Comparison of ENCODE assay signal across 8 cellular contexts in the genomic region with DNA sequence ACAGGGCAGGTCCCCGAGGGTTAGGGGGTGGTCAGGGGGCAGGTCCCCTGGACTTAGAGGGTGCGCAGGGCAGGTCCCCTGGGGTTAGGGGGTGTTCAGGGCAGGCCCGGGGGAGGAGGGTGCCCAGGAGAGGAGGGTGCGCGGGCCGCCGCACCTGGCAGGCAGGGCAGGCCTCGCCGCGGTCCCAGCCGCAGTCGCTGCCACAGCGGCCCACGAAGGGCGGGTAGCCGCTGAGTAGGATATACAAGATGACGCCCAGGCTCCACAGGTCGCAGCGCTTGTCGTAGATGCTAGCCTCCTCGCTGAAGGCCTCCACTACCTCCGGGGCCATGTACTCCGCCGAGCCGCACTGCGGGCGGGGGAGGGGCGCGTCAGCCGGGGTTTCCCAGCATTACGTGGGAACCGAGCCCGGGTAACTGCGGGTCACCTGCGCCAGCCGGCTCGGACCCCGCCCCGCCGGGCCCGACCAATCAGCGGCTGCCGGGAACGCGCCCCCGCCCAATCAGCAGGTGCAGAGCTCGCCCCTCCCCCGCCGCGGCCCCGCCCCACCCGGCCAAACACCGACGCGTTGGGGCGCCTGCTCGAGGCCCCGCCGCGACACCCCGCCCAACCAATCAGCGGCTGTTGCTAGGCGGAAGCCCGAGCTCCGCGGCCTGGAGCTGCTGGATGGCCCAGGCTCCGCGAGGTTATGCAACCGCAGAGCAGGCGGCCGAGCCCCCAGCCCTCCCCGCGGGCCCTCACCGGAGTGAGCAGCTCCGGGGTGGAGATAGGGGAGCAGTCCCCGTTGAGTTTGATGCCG. TPM values are rescaled to one million over a fixed set of nuclear protein-coding genes. Genes with fewer than 3 reads are reported as not detected.
DNase-seq lines count a peak whose midpoint lies in the region; ATAC-seq lines count a peak whose summit lies in the region.

No MANE protein-coding gene starts in this region.

- CTCF ChIA-PET in activated CD8-positive, alpha-beta memory T cell treated with anti-CD3 and anti-CD28 coated beads, Interleukin-2, amount 10 ng/mL, durations not matched to agents 7 days and 5 days (lab: Charles Lee): interaction anchor here (0.6 to 3.4 kb wide), 12 partner anchors 7 to 112 kb away, joined by 3 to 16 read pairs (median 4); partner anchors contain the start of genes MKNK2 and MOB3A

- peak overlapping the region; percentile 48 for H3K4me3 Mint-ChIP-seq in activated CD8-positive, alpha-beta memory T cell treated with anti-CD3 and anti-CD28 coated beads, Interleukin-2, amount 10 ng/mL, durations not matched to agents 7 days and 5 days
- H3K4me3 Mint-ChIP-seq in effector memory CD8-positive, alpha-beta T cell: peak overlapping the region; percentile 73 to 74
- peak overlapping the region; percentile 64 for H3K4me3 Mint-ChIP-seq in memory B cell

- DNase-seq in AML-193 (lab: John Stamatoyannopoulos, UW): peak; percentile 73 to 82
- DNase-seq in NCI-H82 (lab: John Stamatoyannopoulos, UW): peak; percentile 95
- DNase-seq in activated CD8-positive, alpha-beta memory T cell treated with anti-CD3 and anti-CD28 coated beads, Interleukin-2, amount 10 ng/mL, durations not matched to agents 7 days and 5 days: peak; percentile 99
- DNase-seq in effector memory CD8-positive, alpha-beta T cell: peak; percentile 99 to 100 (median 99)
- DNase-seq in memory B cell (ENCODE audit: low spot score in 2 of 2): peak; percentile 97 to 99
- peak; percentile 98 for DNase-seq in stimulated activated CD8-positive, alpha-beta memory T cell treated with anti-CD3 and anti-CD28 coated beads, Interleukin-12 subunit alpha, Interleukin-12 subunit beta, amount 100 ng/mL, for 24 hours (ENCODE audit: extremely low read depth)

- H3K36me3 Mint-ChIP-seq in activated CD8-positive, alpha-beta memory T cell treated with anti-CD3 and anti-CD28 coated beads, Interleukin-2, amount 10 ng/mL, durations not matched to agents 7 days and 5 days: peaks cover 9% of the 10 kb centered on the region
- H3K36me3 Mint-ChIP-seq in effector memory CD8-positive, alpha-beta T cell (ENCODE audit: insufficient read depth): peaks cover 93% of the 10 kb centered on the region
- H3K36me3 Mint-ChIP-seq in memory B cell: peaks cover 21% of the 10 kb centered on the region

- no peaks in the 10 kb centered on the region for H3K27me3 Mint-ChIP-seq in activated CD8-positive, alpha-beta memory T cell treated with anti-CD3 and anti-CD28 coated beads, Interleukin-2, amount 10 ng/mL, durations not matched to agents 7 days and 5 days
- H3K27me3 Mint-ChIP-seq in effector memory CD8-positive, alpha-beta T cell: no peaks in the 10 kb centered on the region
- no peaks in the 10 kb centered on the region for H3K27me3 Mint-ChIP-seq in memory B cell

- ATAC-seq in GM19351 (IDR thresholded peaks at IDR 0.05; ENCODE audit: unreplicated experiment): peak; percentile 81
- ATAC-seq in HG03469 (IDR thresholded peaks at IDR 0.05; ENCODE audit: unreplicated experiment): peak; percentile 26
- ATAC-seq in activated CD8-positive, alpha-beta memory T cell treated with anti-CD3 and anti-CD28 coated beads, Interleukin-2, amount 10 ng/mL, durations not matched to agents 7 days and 5 days: peak; percentile 87
- peak; percentile 79 for ATAC-seq in effector memory CD8-positive, alpha-beta T cell (replicated peaks)
- peak; percentile 69 for ATAC-seq in memory B cell (ENCODE audit: low read depth)

- H3K9me3 Mint-ChIP-seq in activated CD8-positive, alpha-beta memory T cell treated with anti-CD3 and anti-CD28 coated beads, Interleukin-2, amount 10 ng/mL, durations not matched to agents 7 days and 5 days (ENCODE audit: low read depth): no peaks in the 10 kb centered on the region
- no peaks in the 10 kb centered on the region for H3K9me3 Mint-ChIP-seq in effector memory CD8-positive, alpha-beta T cell
- no peaks in the 10 kb centered on the region for H3K9me3 Mint-ChIP-seq in memory B cell

- H3K27ac Mint-ChIP-seq in activated CD8-positive, alpha-beta memory T cell treated with anti-CD3 and anti-CD28 coated beads, Interleukin-2, amount 10 ng/mL, durations not matched to agents 7 days and 5 days: peak overlapping the region; percentile 85
- H3K27ac Mint-ChIP-seq in effector memory CD8-positive, alpha-beta T cell: peak overlapping the region; percentile 96
- peak overlapping the region; percentile 98 for H3K27ac Mint-ChIP-seq in memory B cell

- peaks cover 27% of the 10 kb centered on the region for H3K4me1 Mint-ChIP-seq in activated CD8-positive, alpha-beta memory T cell treated with anti-CD3 and anti-CD28 coated beads, Interleukin-2, amount 10 ng/mL, durations not matched to agents 7 days and 5 days
- peaks cover 12 to 30% of the 10 kb centered on the region in 2 donors for H3K4me1 Mint-ChIP-seq in effector memory CD8-positive, alpha-beta T cell (ENCODE audit: low read depth in 2 of 2)
- peaks cover 23% of the 10 kb centered on the region for H3K4me1 Mint-ChIP-seq in memory B cell

RNA-seq across cellular contexts. Expression of gene MKNK2, which starts 9.2 kb away (rescaled TPM):
- total RNA-seq in activated CD8-positive, alpha-beta memory T cell treated with anti-CD3 and anti-CD28 coated beads, Interleukin-2, amount 10 ng/mL, durations not matched to agents 7 days and 5 days: 100 to 1,000 TPM; 196 to 201 TPM

RNA-seq across cellular contexts. Expression of gene BTBD2, which starts 26.4 kb away (rescaled TPM):
- total RNA-seq in activated CD8-positive, alpha-beta memory T cell treated with anti-CD3 and anti-CD28 coated beads, Interleukin-2, amount 10 ng/mL, durations not matched to agents 7 days and 5 days: 10 to 100 TPM; 37.4 to 52.7 TPM

RNA-seq across cellular contexts. Expression of gene MOB3A, which starts 54.2 kb away (rescaled TPM):
- total RNA-seq in activated CD8-positive, alpha-beta memory T cell treated with anti-CD3 and anti-CD28 coated beads, Interleukin-2, amount 10 ng/mL, durations not matched to agents 7 days and 5 days: 100 to 1,000 TPM; 200 to 202 TPM

RNA-seq across cellular contexts. Expression of gene IZUMO4, which starts 54.8 kb away (rescaled TPM):
- total RNA-seq in activated CD8-positive, alpha-beta memory T cell treated with anti-CD3 and anti-CD28 coated beads, Interleukin-2, amount 10 ng/mL, durations not matched to agents 7 days and 5 days: 10 to 100 TPM in 1 of 2 experiments, 1 to 10 TPM in 1; 7.2 to 10.1 TPM

Comparison
In these comparisons a context has a peak if more than half of its experiments do, and no peak if none do; other contexts are left out.
1. Peak in every context shown above with its lines: DNase-seq and ATAC-seq.
2. ATAC-seq: peak in every context shown above with its lines; median percentile 87 in activated CD8-positive, alpha-beta memory T cell treated with anti-CD3 and anti-CD28 coated beads, Interleukin-2, amount 10 ng/mL, durations not matched to agents 7 days and 5 days; 81 in GM19351; 79 in effector memory CD8-positive, alpha-beta T cell; 69 in memory B cell; 26 in HG03469.